Comparison of ENCODE assay signal across 1 cellular context in the genomic region with DNA sequence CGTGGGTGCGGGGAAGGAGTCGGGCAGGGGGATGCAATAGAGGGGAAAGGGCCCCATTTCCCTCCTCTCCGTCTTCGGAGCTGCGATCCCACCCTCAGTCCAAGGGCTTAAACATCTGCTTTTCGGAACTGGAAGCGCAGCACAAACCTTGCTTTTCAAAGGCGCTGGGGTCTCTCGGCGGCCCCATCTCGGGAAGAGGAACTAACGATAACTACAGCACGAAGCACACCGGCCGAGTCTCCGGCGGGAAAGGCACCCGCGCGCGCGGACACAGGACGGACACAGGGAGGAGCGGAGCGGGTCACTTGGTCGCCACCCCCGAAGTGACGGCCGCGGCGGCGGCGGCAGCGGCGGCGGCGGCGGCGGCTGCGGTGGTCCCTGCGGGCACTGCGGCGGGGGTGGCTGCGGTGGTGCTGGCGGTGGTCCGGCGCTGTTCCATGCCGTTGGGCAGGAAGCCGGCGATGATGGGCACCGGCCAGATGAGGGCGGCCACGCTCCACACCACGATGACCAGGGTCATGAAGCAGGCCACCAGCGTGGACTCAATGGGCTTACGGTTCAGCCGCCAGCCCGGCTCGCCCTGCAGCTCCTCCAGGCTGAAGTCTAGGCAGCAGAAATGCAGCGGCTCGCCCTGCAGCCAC.
A peak's percentile ranks its signal among the peaks of the same experiment; 100 is the strongest.
TF ChIP-seq lines count a peak whose summit lies in the region.

No MANE protein-coding gene starts in this region.

TF ChIP-seq in HepG2, 621 proteins besides CTCF, POLR2A, EP300 and RAD21 (continued from another document and continues in another):
- TF ChIP-seq, protein P1, sequence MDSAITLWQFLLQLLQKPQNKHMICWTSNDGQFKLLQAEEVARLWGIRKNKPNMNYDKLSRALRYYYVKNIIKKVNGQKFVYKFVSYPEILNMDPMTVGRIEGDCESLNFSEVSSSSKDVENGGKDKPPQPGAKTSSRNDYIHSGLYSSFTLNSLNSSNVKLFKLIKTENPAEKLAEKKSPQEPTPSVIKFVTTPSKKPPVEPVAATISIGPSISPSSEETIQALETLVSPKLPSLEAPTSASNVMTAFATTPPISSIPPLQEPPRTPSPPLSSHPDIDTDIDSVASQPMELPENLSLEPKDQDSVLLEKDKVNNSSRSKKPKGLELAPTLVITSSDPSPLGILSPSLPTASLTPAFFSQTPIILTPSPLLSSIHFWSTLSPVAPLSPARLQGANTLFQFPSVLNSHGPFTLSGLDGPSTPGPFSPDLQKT (CRISPR knock-in tag; IDR thresholded peaks at IDR 0.05; ENCODE audit: borderline replicate concordance): no peak
- no peak for TF ChIP-seq RFX1 (IDR thresholded peaks at IDR 0.05)
- TF ChIP-seq, protein P2, sequence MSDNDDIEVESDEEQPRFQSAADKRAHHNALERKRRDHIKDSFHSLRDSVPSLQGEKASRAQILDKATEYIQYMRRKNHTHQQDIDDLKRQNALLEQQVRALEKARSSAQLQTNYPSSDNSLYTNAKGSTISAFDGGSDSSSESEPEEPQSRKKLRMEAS (IDR thresholded peaks at IDR 0.05): peak; percentile 43
- TF ChIP-seq, protein P3, sequence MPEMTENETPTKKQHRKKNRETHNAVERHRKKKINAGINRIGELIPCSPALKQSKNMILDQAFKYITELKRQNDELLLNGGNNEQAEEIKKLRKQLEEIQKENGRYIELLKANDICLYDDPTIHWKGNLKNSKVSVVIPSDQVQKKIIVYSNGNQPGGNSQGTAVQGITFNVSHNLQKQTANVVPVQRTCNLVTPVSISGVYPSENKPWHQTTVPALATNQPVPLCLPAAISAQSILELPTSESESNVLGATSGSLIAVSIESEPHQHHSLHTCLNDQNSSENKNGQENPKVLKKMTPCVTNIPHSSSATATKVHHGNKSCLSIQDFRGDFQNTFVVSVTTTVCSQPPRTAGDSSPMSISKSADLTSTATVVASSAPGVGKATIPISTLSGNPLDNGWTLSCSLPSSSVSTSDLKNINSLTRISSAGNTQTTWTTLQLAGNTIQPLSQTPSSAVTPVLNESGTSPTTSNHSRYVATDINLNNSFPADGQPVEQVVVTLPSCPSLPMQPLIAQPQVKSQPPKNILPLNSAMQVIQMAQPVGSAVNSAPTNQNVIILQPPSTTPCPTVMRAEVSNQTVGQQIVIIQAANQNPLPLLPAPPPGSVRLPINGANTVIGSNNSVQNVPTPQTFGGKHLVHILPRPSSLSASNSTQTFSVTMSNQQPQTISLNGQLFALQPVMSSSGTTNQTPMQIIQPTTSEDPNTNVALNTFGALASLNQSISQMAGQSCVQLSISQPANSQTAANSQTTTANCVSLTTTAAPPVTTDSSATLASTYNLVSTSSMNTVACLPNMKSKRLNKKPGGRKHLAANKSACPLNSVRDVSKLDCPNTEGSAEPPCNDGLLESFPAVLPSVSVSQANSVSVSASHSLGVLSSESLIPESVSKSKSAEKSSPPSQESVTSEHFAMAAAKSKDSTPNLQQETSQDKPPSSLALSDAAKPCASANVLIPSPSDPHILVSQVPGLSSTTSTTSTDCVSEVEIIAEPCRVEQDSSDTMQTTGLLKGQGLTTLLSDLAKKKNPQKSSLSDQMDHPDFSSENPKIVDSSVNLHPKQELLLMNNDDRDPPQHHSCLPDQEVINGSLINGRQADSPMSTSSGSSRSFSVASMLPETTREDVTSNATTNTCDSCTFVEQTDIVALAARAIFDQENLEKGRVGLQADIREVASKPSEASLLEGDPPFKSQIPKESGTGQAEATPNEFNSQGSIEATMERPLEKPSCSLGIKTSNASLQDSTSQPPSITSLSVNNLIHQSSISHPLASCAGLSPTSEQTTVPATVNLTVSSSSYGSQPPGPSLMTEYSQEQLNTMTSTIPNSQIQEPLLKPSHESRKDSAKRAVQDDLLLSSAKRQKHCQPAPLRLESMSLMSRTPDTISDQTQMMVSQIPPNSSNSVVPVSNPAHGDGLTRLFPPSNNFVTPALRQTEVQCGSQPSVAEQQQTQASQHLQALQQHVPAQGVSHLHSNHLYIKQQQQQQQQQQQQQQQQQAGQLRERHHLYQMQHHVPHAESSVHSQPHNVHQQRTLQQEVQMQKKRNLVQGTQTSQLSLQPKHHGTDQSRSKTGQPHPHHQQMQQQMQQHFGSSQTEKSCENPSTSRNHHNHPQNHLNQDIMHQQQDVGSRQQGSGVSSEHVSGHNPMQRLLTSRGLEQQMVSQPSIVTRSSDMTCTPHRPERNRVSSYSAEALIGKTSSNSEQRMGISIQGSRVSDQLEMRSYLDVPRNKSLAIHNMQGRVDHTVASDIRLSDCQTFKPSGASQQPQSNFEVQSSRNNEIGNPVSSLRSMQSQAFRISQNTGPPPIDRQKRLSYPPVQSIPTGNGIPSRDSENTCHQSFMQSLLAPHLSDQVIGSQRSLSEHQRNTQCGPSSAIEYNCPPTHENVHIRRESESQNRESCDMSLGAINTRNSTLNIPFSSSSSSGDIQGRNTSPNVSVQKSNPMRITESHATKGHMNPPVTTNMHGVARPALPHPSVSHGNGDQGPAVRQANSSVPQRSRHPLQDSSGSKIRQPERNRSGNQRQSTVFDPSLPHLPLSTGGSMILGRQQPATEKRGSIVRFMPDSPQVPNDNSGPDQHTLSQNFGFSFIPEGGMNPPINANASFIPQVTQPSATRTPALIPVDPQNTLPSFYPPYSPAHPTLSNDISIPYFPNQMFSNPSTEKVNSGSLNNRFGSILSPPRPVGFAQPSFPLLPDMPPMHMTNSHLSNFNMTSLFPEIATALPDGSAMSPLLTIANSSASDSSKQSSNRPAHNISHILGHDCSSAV (CRISPR knock-in tag; IDR thresholded peaks at IDR 0.05; ENCODE audit: borderline replicate concordance): no peak
- TF ChIP-seq ZNF777 (CRISPR knock-in tag; IDR thresholded peaks at IDR 0.05): peak; percentile 79
- TF ChIP-seq, protein P4, sequence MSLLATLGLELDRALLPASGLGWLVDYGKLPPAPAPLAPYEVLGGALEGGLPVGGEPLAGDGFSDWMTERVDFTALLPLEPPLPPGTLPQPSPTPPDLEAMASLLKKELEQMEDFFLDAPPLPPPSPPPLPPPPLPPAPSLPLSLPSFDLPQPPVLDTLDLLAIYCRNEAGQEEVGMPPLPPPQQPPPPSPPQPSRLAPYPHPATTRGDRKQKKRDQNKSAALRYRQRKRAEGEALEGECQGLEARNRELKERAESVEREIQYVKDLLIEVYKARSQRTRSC (CRISPR knock-in tag; IDR thresholded peaks at IDR 0.05; ENCODE audit: low read depth): no peak
- no peak for TF ChIP-seq IKZF1 (IDR thresholded peaks at IDR 0.05)
- TF ChIP-seq ARNTL (CRISPR knock-in tag; IDR thresholded peaks at IDR 0.05): no peak
- TF ChIP-seq, protein P5, sequence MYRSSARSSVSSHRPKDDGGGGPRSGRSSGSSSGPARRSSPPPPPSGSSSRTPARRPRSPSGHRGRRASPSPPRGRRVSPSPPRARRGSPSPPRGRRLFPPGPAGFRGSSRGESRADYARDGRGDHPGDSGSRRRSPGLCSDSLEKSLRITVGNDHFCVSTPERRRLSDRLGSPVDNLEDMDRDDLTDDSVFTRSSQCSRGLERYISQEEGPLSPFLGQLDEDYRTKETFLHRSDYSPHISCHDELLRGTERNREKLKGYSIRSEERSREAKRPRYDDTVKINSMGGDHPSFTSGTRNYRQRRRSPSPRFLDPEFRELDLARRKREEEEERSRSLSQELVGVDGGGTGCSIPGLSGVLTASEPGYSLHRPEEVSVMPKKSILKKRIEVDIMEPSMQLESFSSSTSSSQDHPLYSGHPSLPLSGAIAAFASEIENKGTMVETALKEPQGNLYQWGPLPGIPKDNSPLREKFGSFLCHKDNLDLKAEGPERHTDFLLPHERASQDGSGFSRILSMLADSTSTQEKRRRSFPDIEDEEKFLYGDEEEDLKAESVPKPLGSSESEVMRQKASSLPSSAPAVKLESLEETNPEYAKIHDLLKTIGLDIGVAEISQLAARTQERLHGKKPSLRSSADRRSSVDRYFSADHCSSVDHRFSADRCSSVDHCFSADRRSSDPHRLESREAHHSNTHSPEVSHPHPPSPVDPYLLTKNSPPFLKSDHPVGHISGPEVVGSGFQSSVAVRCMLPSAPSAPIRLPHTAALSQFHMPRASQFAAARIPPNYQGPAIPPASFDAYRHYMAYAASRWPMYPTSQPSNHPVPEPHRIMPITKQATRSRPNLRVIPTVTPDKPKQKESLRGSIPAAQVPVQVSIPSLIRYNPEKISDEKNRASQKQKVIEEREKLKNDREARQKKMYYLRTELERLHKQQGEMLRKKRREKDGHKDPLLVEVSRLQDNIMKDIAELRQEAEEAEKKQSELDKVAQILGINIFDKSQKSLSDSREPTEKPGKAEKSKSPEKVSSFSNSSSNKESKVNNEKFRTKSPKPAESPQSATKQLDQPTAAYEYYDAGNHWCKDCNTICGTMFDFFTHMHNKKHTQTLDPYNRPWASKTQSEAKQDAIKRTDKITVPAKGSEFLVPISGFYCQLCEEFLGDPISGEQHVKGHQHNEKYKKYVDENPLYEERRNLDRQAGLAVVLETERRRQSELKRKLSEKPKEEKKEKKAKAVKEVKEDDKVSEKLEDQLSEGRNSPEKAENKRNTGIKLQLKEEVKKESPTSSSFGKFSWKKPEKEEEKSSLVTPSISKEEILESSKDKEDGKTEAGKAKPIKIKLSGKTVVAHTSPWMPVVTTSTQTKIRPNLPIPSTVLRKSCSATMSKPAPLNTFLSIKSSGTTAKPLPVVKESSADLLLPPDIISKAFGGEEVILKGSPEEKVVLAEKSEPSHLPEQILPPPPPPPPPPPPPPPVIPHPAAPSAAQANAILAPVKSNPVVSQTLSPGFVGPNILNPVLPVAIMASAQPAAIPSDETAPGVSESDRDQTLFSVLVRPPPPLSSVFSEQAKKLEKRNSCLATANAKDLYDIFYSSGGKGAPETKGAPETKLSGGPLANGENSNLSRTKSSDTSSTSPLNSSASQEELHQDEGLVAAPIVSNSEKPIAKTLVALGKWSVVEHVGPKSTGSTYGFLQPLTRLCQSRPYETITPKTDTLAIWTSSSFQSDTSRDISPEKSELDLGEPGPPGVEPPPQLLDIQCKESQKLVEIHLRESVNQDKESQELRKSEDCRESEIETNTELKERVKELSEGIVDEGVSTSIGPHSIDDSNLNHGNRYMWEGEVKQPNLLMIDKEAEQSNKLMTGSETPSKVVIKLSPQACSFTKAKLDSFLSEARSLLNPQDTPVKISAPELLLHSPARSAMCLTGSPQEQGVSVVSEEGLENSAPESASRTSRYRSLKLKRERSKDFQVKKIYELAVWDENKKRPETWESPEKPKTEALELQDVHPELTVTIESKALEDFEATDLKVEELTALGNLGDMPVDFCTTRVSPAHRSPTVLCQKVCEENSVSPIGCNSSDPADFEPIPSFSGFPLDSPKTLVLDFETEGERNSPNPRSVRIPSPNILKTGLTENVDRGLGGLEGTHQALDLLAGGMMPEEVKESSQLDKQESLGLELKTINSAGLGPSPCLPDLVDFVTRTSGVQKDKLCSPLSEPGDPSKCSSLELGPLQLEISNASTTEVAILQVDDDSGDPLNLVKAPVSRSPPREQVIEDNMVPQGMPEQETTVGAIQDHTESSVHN (CRISPR knock-in tag; IDR thresholded peaks at IDR 0.05): no peak
- no peak for TF ChIP-seq ZNF780A (CRISPR knock-in tag; IDR thresholded peaks at IDR 0.05)
- TF ChIP-seq, protein P6, sequence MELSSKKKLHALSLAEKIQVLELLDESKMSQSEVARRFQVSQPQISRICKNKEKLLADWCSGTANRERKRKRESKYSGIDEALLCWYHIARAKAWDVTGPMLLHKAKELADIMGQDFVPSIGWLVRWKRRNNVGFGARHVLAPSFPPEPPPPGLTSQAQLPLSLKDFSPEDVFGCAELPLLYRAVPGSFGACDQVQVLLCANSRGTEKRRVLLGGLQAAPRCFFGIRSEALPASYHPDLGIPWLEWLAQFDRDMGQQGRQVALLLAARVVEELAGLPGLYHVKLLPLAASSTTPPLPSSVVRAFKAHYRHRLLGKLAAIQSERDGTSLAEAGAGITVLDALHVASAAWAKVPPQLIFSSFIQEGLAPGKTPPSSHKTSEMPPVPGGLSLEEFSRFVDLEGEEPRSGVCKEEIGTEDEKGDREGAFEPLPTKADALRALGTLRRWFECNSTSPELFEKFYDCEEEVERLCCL (CRISPR knock-in tag; IDR thresholded peaks at IDR 0.05; ENCODE audit: borderline replicate concordance): no peak
- no peak for TF ChIP-seq ZNF670 (CRISPR knock-in tag; IDR thresholded peaks at IDR 0.05; ENCODE audit: borderline replicate concordance)
- TF ChIP-seq SP5 (CRISPR knock-in tag; IDR thresholded peaks at IDR 0.05; ENCODE audit: borderline replicate concordance, low read depth): no peak
- no peak for TF ChIP-seq ZNF367 (CRISPR knock-in tag; IDR thresholded peaks at IDR 0.05; ENCODE audit: borderline replicate concordance)
- TF ChIP-seq, protein P7, sequence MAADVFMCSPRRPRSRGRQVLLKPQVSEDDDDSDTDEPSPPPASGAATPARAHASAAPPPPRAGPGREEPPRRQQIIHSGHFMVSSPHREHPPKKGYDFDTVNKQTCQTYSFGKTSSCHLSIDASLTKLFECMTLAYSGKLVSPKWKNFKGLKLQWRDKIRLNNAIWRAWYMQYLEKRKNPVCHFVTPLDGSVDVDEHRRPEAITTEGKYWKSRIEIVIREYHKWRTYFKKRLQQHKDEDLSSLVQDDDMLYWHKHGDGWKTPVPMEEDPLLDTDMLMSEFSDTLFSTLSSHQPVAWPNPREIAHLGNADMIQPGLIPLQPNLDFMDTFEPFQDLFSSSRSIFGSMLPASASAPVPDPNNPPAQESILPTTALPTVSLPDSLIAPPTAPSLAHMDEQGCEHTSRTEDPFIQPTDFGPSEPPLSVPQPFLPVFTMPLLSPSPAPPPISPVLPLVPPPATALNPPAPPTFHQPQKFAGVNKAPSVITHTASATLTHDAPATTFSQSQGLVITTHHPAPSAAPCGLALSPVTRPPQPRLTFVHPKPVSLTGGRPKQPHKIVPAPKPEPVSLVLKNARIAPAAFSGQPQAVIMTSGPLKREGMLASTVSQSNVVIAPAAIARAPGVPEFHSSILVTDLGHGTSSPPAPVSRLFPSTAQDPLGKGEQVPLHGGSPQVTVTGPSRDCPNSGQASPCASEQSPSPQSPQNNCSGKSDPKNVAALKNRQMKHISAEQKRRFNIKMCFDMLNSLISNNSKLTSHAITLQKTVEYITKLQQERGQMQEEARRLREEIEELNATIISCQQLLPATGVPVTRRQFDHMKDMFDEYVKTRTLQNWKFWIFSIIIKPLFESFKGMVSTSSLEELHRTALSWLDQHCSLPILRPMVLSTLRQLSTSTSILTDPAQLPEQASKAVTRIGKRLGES (CRISPR knock-in tag; IDR thresholded peaks at IDR 0.05; ENCODE audit: borderline replicate concordance): no peak
- no peak for TF ChIP-seq MTA1 (CRISPR knock-in tag; IDR thresholded peaks at IDR 0.05; ENCODE audit: borderline replicate concordance)
- TF ChIP-seq ZNF547 (CRISPR knock-in tag; IDR thresholded peaks at IDR 0.05): no peak
- 0 out of 2 replicates have a peak, but pooled peaks have one; percentile 27 for TF ChIP-seq HOXA3 (CRISPR knock-in tag; IDR thresholded peaks at IDR 0.05)
- TF ChIP-seq, protein P8, sequence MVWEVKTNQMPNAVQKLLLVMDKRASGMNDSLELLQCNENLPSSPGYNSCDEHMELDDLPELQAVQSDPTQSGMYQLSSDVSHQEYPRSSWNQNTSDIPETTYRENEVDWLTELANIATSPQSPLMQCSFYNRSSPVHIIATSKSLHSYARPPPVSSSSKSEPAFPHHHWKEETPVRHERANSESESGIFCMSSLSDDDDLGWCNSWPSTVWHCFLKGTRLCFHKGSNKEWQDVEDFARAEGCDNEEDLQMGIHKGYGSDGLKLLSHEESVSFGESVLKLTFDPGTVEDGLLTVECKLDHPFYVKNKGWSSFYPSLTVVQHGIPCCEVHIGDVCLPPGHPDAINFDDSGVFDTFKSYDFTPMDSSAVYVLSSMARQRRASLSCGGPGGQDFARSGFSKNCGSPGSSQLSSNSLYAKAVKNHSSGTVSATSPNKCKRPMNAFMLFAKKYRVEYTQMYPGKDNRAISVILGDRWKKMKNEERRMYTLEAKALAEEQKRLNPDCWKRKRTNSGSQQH (CRISPR knock-in tag; IDR thresholded peaks at IDR 0.05; ENCODE audit: low read depth): no peak
